ENCODE assay signal across 8 cellular contexts in the genomic region with DNA sequence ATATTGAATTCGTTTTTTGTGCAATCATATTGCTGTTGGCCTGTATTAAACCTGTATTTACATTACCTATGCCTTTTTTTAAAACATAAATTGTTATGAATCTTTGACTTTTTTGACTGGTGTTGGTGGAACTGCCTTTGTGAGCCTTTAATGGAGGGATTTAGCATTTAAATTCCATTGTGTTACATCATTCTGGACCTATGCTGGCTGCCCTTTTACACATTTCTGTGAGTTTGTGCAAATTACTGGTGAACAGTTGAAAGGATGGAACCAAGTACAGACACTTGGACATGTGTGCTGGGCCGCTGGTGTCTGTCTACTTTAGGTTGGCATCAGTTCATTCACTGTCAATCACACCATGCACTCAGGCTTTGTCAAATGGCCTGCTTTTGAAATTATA. TPM values are rescaled to one million over a fixed set of nuclear protein-coding genes. Genes with fewer than 3 reads are reported as not detected.
DNase-seq lines count a peak whose midpoint lies in the region; ATAC-seq and TF ChIP-seq lines count a peak whose summit lies in the region.

No MANE protein-coding gene starts in this region.

- H3K27ac Mint-ChIP-seq in dendritic cell treated with granulocyte-macrophage colony-stimulating factor and Interleukin-4, amounts not matched to agents 40 ng/mL and 50 ng/mL, for 4 days, result peak overlapping the region; percentile 85
- H3K27ac Mint-ChIP-seq in naive thymus-derived CD8-positive, alpha-beta T cell, result peak overlapping the region in 6 of 10 donors; percentile 19 to 81 (median 47)

- H3K36me3 Mint-ChIP-seq in dendritic cell treated with granulocyte-macrophage colony-stimulating factor and Interleukin-4, amounts not matched to agents 40 ng/mL and 50 ng/mL, for 4 days (ENCODE audit: low read depth), result peaks cover 40% of the 10 kb centered on the region
- peaks cover 0 to 17% (median 2%) of the 10 kb centered on the region in 3 donors for H3K36me3 Mint-ChIP-seq in naive thymus-derived CD8-positive, alpha-beta T cell

- H3K79me2 ChIP-seq in ACC112 (ENCODE audit: control insufficient read depth, insufficient read depth, low read length, unreplicated experiment) (peaks cover 76% of the 10 kb centered on the region), KMS-11 (ENCODE audit: insufficient read depth, low read depth) (peaks cover 78% of the 10 kb centered on the region)

- H3K9ac ChIP-seq in KMS-11, result peak overlapping the region; percentile 25; the same call in 1 of the 2 replicates

- TF ChIP-seq CTCF in KMS-11 (conservative IDR thresholded peaks at IDR 0.05; ENCODE audit: low read depth, low read length), result no peak

- H3K27me3 ChIP-seq in ACC112 (ENCODE audit: insufficient read depth, low read length) (no peaks in the 10 kb centered on the region), KMS-11 (ENCODE audit: insufficient read depth, low read depth) (no peaks in the 10 kb centered on the region)

- no peak for DNase-seq in naive thymus-derived CD8-positive, alpha-beta T cell
- DNase-seq in NCI-H345 treated with DMSO at 0.1 percent for 48 hours (lab: John Stamatoyannopoulos, UW; ENCODE audit: unreplicated experiment), result no peak
- DNase-seq in NCI-H2107 (lab: John Stamatoyannopoulos, UW), result no peak
- DNase-seq in NCI-H1105 (lab: John Stamatoyannopoulos, UW), result no peak

- peak overlapping the region; percentile 86 for H3K4me3 Mint-ChIP-seq in dendritic cell treated with granulocyte-macrophage colony-stimulating factor and Interleukin-4, amounts not matched to agents 40 ng/mL and 50 ng/mL, for 4 days
- peak overlapping the region; percentile 80 to 95 (median 93) for H3K4me3 Mint-ChIP-seq in naive thymus-derived CD8-positive, alpha-beta T cell

- H3K4me1 Mint-ChIP-seq in dendritic cell treated with granulocyte-macrophage colony-stimulating factor and Interleukin-4, amounts not matched to agents 40 ng/mL and 50 ng/mL, for 4 days (ENCODE audit: low read depth), result peaks cover 22% of the 10 kb centered on the region
- peaks cover 7 to 70% (median 20%) of the 10 kb centered on the region in 4 donors for H3K4me1 Mint-ChIP-seq in naive thymus-derived CD8-positive, alpha-beta T cell

- H3K36me3 ChIP-seq in ACC112 (ENCODE audit: insufficient read depth, low read length) (no peaks in the 10 kb centered on the region), KMS-11 (ENCODE audit: insufficient read depth) (no peaks in the 10 kb centered on the region)

- peak overlapping the region; percentile 1 for H2AFZ ChIP-seq in ACC112 (ENCODE audit: low read length, unreplicated experiment)
- H2AFZ ChIP-seq in KMS-11 (ENCODE audit: low read depth), result no peak overlapping the region

- peaks cover 5% of the 10 kb centered on the region for H3K27me3 Mint-ChIP-seq in dendritic cell treated with granulocyte-macrophage colony-stimulating factor and Interleukin-4, amounts not matched to agents 40 ng/mL and 50 ng/mL, for 4 days
- no peaks in the 10 kb centered on the region for H3K27me3 Mint-ChIP-seq in naive thymus-derived CD8-positive, alpha-beta T cell

- peaks cover 51% of the 10 kb centered on the region for H3K4me1 ChIP-seq in ACC112 (ENCODE audit: control insufficient read depth, insufficient read depth, low read length, unreplicated experiment)
- peaks cover 70% of the 10 kb centered on the region for H3K4me1 ChIP-seq in KMS-11 (ENCODE audit: low read depth, poor library complexity, severe bottlenecking)

- H3K4me3 ChIP-seq in ACC112 (ENCODE audit: low read depth, low read length) (peak overlapping the region; percentile 76), KMS-11 (IDR thresholded peaks at IDR 0.05; ENCODE audit: insufficient read depth, low read depth, low read length) (no peak overlapping the region)

- peak overlapping the region; percentile 75 for H3K4me2 ChIP-seq in KMS-11

- POLR2A ChIA-PET in naive thymus-derived CD8-positive, alpha-beta T cell (lab: Charles Lee), result no interaction called here

- H4K20me1 ChIP-seq in KMS-11 (ENCODE audit: insufficient read depth), result no peaks in the 10 kb centered on the region

- no peak for ATAC-seq in naive thymus-derived CD8-positive, alpha-beta T cell
- ATAC-seq in GM21515 (IDR thresholded peaks at IDR 0.05; ENCODE audit: unreplicated experiment), result no peak

- intact Hi-C loops in dendritic cell treated with granulocyte-macrophage colony-stimulating factor and Interleukin-4, amounts not matched to agents 40 ng/mL and 50 ng/mL, for 4 days (cut with micrococcal nuclease), result loop anchor here (5.0 kb wide), 1 partner anchor 116 kb away; no protein-coding TSS in a partner anchor

- no peaks in the 10 kb centered on the region for H3K9me3 Mint-ChIP-seq in dendritic cell treated with granulocyte-macrophage colony-stimulating factor and Interleukin-4, amounts not matched to agents 40 ng/mL and 50 ng/mL, for 4 days
- H3K9me3 Mint-ChIP-seq in naive thymus-derived CD8-positive, alpha-beta T cell, result no peaks in the 10 kb centered on the region

- H3K27ac ChIP-seq in ACC112 (ENCODE audit: low read depth, low read length) (peak overlapping the region; percentile 8), KMS-11 (peak overlapping the region; percentile 27; the same call in 1 of the 2 replicates)

RNA-seq across cellular contexts. Expression of a gene that starts 3.4 kb away (rescaled TPM):
- total RNA-seq in naive thymus-derived CD8-positive, alpha-beta T cell, result 10 to 100 TPM; 33.4 to 33.9 TPM
- 1 to 10 TPM; 2.6 to 3.3 (median 3.2) TPM for polyA plus RNA-seq in naive thymus-derived CD8-positive, alpha-beta T cell
